Comparison of ENCODE assay signal across 13 cellular contexts in genomic region chr19:57587529-57587928, GRCh38. TPM values are rescaled to one million over a fixed set of nuclear protein-coding genes. Genes with fewer than 3 reads are reported as not detected.
DNase-seq lines count a peak whose midpoint lies in the region; ATAC-seq, FAIRE-seq and TF ChIP-seq lines count a peak whose summit lies in the region.
"Had no signal": no experiment of that assay in that cellular context is flagged by ENCODE, and none has a peak within 500 bp of the region (broad histone marks: within the 10 kb centered on the region; RNA-seq: fewer than 3 reads in every experiment).

No MANE protein-coding gene starts in this region.

- FAIRE-seq in pancreas (lab: Jason Lieb, UNC), result no peak

- TF ChIP-seq CTCF in pancreas (IDR thresholded peaks at IDR 0.05), result no peak

- no peaks in the 10 kb centered on the region for H3K27me3 ChIP-seq in pancreas

- no peak overlapping the region for H3K4me3 ChIP-seq in pancreas
- H3K4me3 ChIP-seq: smooth muscle cell had no signal

- peak; percentile 91 for DNase-seq in GM04503 (ENCODE audit: low read depth)
- DNase-seq in amniotic epithelial cell (ENCODE audit: low read depth), result peak; percentile 66
- peak; percentile 56 for DNase-seq in non-pigmented ciliary epithelial cell (ENCODE audit: low read depth)
- DNase-seq in activated CD8-positive, alpha-beta memory T cell treated with anti-CD3 and anti-CD28 coated beads for 24 hours, result no peak
- DNase-seq in pancreas, result no peak
- DNase-seq in kidney glomerular epithelial cell (lab: John Stamatoyannopoulos, UW), result no peak
- DNase-seq: activated CD8-positive, alpha-beta T cell treated with anti-CD3 and anti-CD28 coated beads for 36 hours; activated naive CD4-positive, alpha-beta T cell; Calu3; cerebellar nuclear complex; NCI-H187; NCI-H69 had no signal

- no peaks in the 10 kb centered on the region for H3K4me1 ChIP-seq in pancreas

- no peaks in the 10 kb centered on the region for H3K9me3 ChIP-seq in pancreas

- H3K27ac ChIP-seq in pancreas, result no peak overlapping the region

- intact Hi-C loops in pancreas (cut with DNase I), result no loop called here

- ATAC-seq in pancreas, result no peak
- ATAC-seq: activated CD8-positive, alpha-beta T cell treated with anti-CD3 and anti-CD28 coated beads for 36 hours had no signal

- peaks cover 4 to 20% (median 5%) of the 10 kb centered on the region in 3 donors for H3K36me3 ChIP-seq in pancreas

- 66 to 89% methylated on average over 1 of the region's 1 CpG for WGBS in pancreas, 2 donors

RNA-seq across cellular contexts. Expression of gene ZIK1, which starts 3.6 kb away (rescaled TPM):
- 1 to 10 TPM in 4 of 6 donors, under 1 TPM in 2; 0.63 to 2.8 (median 1.0) TPM for total RNA-seq in pancreas
- 1 to 10 TPM in 1 of 2 donors, under 1 TPM in 1; 0.87 to 3.0 TPM for polyA plus RNA-seq in pancreas
- total RNA-seq: Calu3 had no signal

RNA-seq across cellular contexts. Expression of gene ZNF416, which starts 8.8 kb away (rescaled TPM):
- total RNA-seq in pancreas, result 1 to 10 TPM; 1.3 to 2.7 (median 1.9) TPM
- polyA plus RNA-seq in pancreas, result 1 to 10 TPM in 1 of 2 donors, under 1 TPM in 1; 0.91 to 1.9 TPM

RNA-seq across cellular contexts. Expression of gene ZNF530, which starts 12.2 kb away (rescaled TPM):
- 1 to 10 TPM in 3 of 6 donors, under 1 TPM in 3; 0.85 to 1.8 (median 1.1) TPM for total RNA-seq in pancreas
- polyA plus RNA-seq in pancreas, result 1 to 10 TPM in 1 of 2 donors, under 1 TPM in 1; 0.76 to 2.3 TPM

RNA-seq across cellular contexts. Expression of gene ZNF134, which starts 26.5 kb away (rescaled TPM):
- 1 to 10 TPM; 4.5 to 9.8 (median 5.8) TPM for total RNA-seq in pancreas
- polyA plus RNA-seq in pancreas, result 1 to 10 TPM; 2.3 to 7.1 TPM

RNA-seq across cellular contexts. Expression of gene ZNF550, which starts 27.9 kb away (rescaled TPM):
- 1 to 10 TPM; 2.1 to 6.8 (median 3.4) TPM for total RNA-seq in pancreas
- 1 to 10 TPM; 2.1 to 2.8 TPM for polyA plus RNA-seq in pancreas

Comparison
In these comparisons a context has a peak if more than half of its experiments do, and no peak if none do; other contexts are left out.
1. DNase-seq: peak in GM04503 (single experiment), amniotic epithelial cell (single experiment) and non-pigmented ciliary epithelial cell (single experiment); none in activated CD8-positive, alpha-beta memory T cell treated with anti-CD3 and anti-CD28 coated beads for 24 hours (single experiment), pancreas (0 of 6) and kidney glomerular epithelial cell (single experiment).